In genomic region chr11:62602141-62603071, GRCh38 we compare ENCODE assay signal across 8 cellular contexts. TPM values are rescaled to one million over a fixed set of nuclear protein-coding genes. Genes with fewer than 3 reads are reported as not detected.
DNase-seq lines count a peak whose midpoint lies in the region; ATAC-seq, FAIRE-seq and TF ChIP-seq lines count a peak whose summit lies in the region.

No MANE protein-coding gene starts in this region.

- H3K9me3 Mint-ChIP-seq in stimulated activated naive B cell treated with anti-CD40 and anti-IgM and Interleukin-4, amounts not matched to agents 10 μg/mL and 1 μg/mL and 100 μg/mL, for 72 hours = peaks cover 2 to 3% of the 10 kb centered on the region in 2 donors

- DNase-seq in D721Med (ENCODE audit: insufficient read length, low spot score) (peak; percentile 78), SK-N-MC (ENCODE audit: low read depth, low spot score) (no peak), dorsolateral prefrontal cortex (peak; percentile 45 to 76 (median 68)), left lung (peak; percentile 70 to 87), AML-193 (lab: John Stamatoyannopoulos, UW) (no peak)
- DNase-seq in stimulated activated naive B cell treated with anti-CD40 and anti-IgM and Interleukin-4, amounts not matched to agents 10 μg/mL and 1 μg/mL and 100 μg/mL, for 72 hours = peak; percentile 23

- peak overlapping the region; percentile 96 for H3K27ac Mint-ChIP-seq in stimulated activated naive B cell treated with anti-CD40 and anti-IgM and Interleukin-4, amounts not matched to agents 10 μg/mL and 1 μg/mL and 100 μg/mL, for 72 hours

- H3K9me3 ChIP-seq in HUES48 (ENCODE audit: control insufficient read depth, insufficient read depth, low read length) (no peaks in the 10 kb centered on the region), SK-N-MC (ENCODE audit: low read depth, low read length) (no peaks in the 10 kb centered on the region), left lung (no peaks in the 10 kb centered on the region)

- H3K36me3 ChIP-seq in HUES48 (ENCODE audit: control insufficient read depth, insufficient read depth, low read length) (peaks cover 21% of the 10 kb centered on the region), SK-N-MC (ENCODE audit: insufficient read depth, low read length) (peaks cover 25% of the 10 kb centered on the region), left lung (peaks cover 0 to 57% of the 10 kb centered on the region in 2 donors)

- peak overlapping the region; percentile 87 for H3K4me3 ChIP-seq in HUES48 (ENCODE audit: low read depth, low read length)
- H3K4me3 ChIP-seq in SK-N-MC = peak overlapping the region; percentile 87
- H3K4me3 ChIP-seq in dorsolateral prefrontal cortex = peak overlapping the region; percentile 54 to 100 (median 98)
- H3K4me3 ChIP-seq in left lung = peak overlapping the region; percentile 98

- intact Hi-C loops in dorsolateral prefrontal cortex (cut with DNase I) = loop anchor here (5.0 kb wide), 3 partner anchors 50 to 105 kb away; partner anchors contain the start of genes BSCL2 (in 1 of the 2), C11orf98 (in 1 of the 2), CSKMT (in 1 of the 2) and GNG3 (in 1 of the 2)
- intact Hi-C loops in left lung (cut with DNase I) = no loop called here

- TF ChIP-seq CTCF in D721Med (IDR thresholded peaks at IDR 0.05; ENCODE audit: insufficient read depth, missing control alignments) = no peak
- peak in 36 of 56 donors; percentile 5 to 52 (median 26) for TF ChIP-seq CTCF in dorsolateral prefrontal cortex (IDR thresholded peaks at IDR 0.05 in 54 of 56, conservative IDR thresholded peaks at IDR 0.05 in 2 of 56; ENCODE audit: low read depth in 1 of 56, partially characterized antibody in 56 of 56)
- no peak for TF ChIP-seq CTCF in left lung (IDR thresholded peaks at IDR 0.05)

- H3K27ac ChIP-seq in HUES48 (ENCODE audit: low read depth, low read length) (peak overlapping the region; percentile 95), SK-N-MC (peak overlapping the region; percentile 74), dorsolateral prefrontal cortex (peak overlapping the region in 58 of 59 donors; percentile 65 to 99 (median 97)), left lung (peak overlapping the region; percentile 96 to 97)

- peaks cover 44 to 59% of the 10 kb centered on the region in 2 donors for H3K4me1 Mint-ChIP-seq in stimulated activated naive B cell treated with anti-CD40 and anti-IgM and Interleukin-4, amounts not matched to agents 10 μg/mL and 1 μg/mL and 100 μg/mL, for 72 hours

- ATAC-seq in left lung (peak; percentile 64), HG03460 (IDR thresholded peaks at IDR 0.05; ENCODE audit: unreplicated experiment) (no peak)
- no peak for ATAC-seq in stimulated activated naive B cell treated with anti-CD40 and anti-IgM and Interleukin-4, amounts not matched to agents 10 μg/mL and 1 μg/mL and 100 μg/mL, for 72 hours (replicated peaks)

- H3K4me3 Mint-ChIP-seq in stimulated activated naive B cell treated with anti-CD40 and anti-IgM and Interleukin-4, amounts not matched to agents 10 μg/mL and 1 μg/mL and 100 μg/mL, for 72 hours = peak overlapping the region; percentile 90 to 93

- H3K9ac ChIP-seq in HUES48 (ENCODE audit: low read depth, low read length) = peak overlapping the region; percentile 43; the same call in 1 of the 2 replicates
- peak overlapping the region; percentile 78 for H3K9ac ChIP-seq in SK-N-MC (ENCODE audit: insufficient read length)

- FAIRE-seq in D721Med (lab: Jason Lieb, UNC) = no peak

- peaks cover 70 to 78% of the 10 kb centered on the region in 2 donors for H3K36me3 Mint-ChIP-seq in stimulated activated naive B cell treated with anti-CD40 and anti-IgM and Interleukin-4, amounts not matched to agents 10 μg/mL and 1 μg/mL and 100 μg/mL, for 72 hours

- no peaks in the 10 kb centered on the region for H3K27me3 Mint-ChIP-seq in stimulated activated naive B cell treated with anti-CD40 and anti-IgM and Interleukin-4, amounts not matched to agents 10 μg/mL and 1 μg/mL and 100 μg/mL, for 72 hours

- H3K27me3 ChIP-seq in HUES48 (ENCODE audit: control insufficient read depth, insufficient read depth, low read length) = peaks cover 17% of the 10 kb centered on the region
- H3K27me3 ChIP-seq in dorsolateral prefrontal cortex = no peaks in the 10 kb centered on the region
- H3K27me3 ChIP-seq in left lung = no peaks in the 10 kb centered on the region

- H3K4me1 ChIP-seq in HUES48 (ENCODE audit: control insufficient read depth, insufficient read depth, low read length) = peaks cover 21% of the 10 kb centered on the region
- peaks cover 25 to 50% of the 10 kb centered on the region in 2 donors for H3K4me1 ChIP-seq in left lung

RNA-seq across cellular contexts. Expression of gene MTA2, which starts 0.7 kb away (rescaled TPM):
- total RNA-seq in dorsolateral prefrontal cortex (10 to 100 TPM; 39.4 to 85.0 (median 58.9) TPM), left lung (10 to 100 TPM; 67.1 to 86.0 TPM)

RNA-seq across cellular contexts. Expression of gene EML3, which starts 10.2 kb away (rescaled TPM):
- total RNA-seq in dorsolateral prefrontal cortex (10 to 100 TPM; 19.0 to 72.1 (median 37.3) TPM), left lung (10 to 100 TPM; 61.5 to 82.5 TPM)

RNA-seq across cellular contexts. Expression of gene ROM1, which starts 10.7 kb away (rescaled TPM):
- 10 to 100 TPM; 11.3 to 68.7 (median 24.9) TPM for total RNA-seq in dorsolateral prefrontal cortex
- 1 to 10 TPM; 4.3 to 5.2 TPM for total RNA-seq in left lung

RNA-seq across cellular contexts. Expression of gene TUT1, which starts 11.1 kb away (rescaled TPM):
- 10 to 100 TPM; 11.6 to 30.9 (median 19.4) TPM for total RNA-seq in dorsolateral prefrontal cortex
- 10 to 100 TPM; 12.6 to 19.8 TPM for total RNA-seq in left lung

RNA-seq across cellular contexts. Expression of gene B3GAT3, which starts 19.4 kb away (rescaled TPM):
- 10 to 100 TPM; 52.5 to 99.7 (median 70.4) TPM for total RNA-seq in dorsolateral prefrontal cortex
- 10 to 100 TPM; 44.1 to 46.2 TPM for total RNA-seq in left lung

Comparison
In these comparisons a context has a peak if more than half of its experiments do, and no peak if none do; other contexts are left out.
1. DNase-seq: peak in D721Med (single experiment), dorsolateral prefrontal cortex (10 of 10), left lung (2 of 2) and stimulated activated naive B cell treated with anti-CD40 and anti-IgM and Interleukin-4, amounts not matched to agents 10 μg/mL and 1 μg/mL and 100 μg/mL, for 72 hours (single experiment); none in SK-N-MC (single experiment) and AML-193 (0 of 2).
2. CTCF ChIP-seq: peak in dorsolateral prefrontal cortex (36 of 56); none in D721Med (single experiment) and left lung (0 of 2).
3. intact Hi-C loops: an anchor here in dorsolateral prefrontal cortex (5.0 kb wide); none called in left lung.
4. Peak in every context shown above with its lines, with median percentiles within 50 percentile points of each other: H3K27ac ChIP-seq and H3K4me3 ChIP-seq.